ENCODE assay signal across 1 cellular context in genomic region chr1:87148670-87149069, GRCh38.
TF ChIP-seq lines count a peak whose summit lies in the region.

No MANE protein-coding gene starts in this region.

TF ChIP-seq in GM23338, 12 proteins besides CTCF, POLR2A, EP300 and RAD21 (continued from another document):
- TF ChIP-seq ZNF462 (CRISPR knock-in tag; IDR thresholded peaks at IDR 0.05) (no peak), ETS1 (IDR thresholded peaks at IDR 0.05) (no peak), STAT1 (IDR thresholded peaks at IDR 0.05; ENCODE audit: unreplicated experiment) (no peak), POLR2AphosphoS5 (IDR thresholded peaks at IDR 0.05; ENCODE audit: low read depth) (no peak), JUNB (IDR thresholded peaks at IDR 0.05; ENCODE audit: unreplicated experiment) (no peak), REST (IDR thresholded peaks at IDR 0.05; ENCODE audit: unreplicated experiment) (no peak), EZH2 (IDR thresholded peaks at IDR 0.05; ENCODE audit: low read depth, unreplicated experiment) (no peak), EZH2phosphoT487 (IDR thresholded peaks at IDR 0.05; ENCODE audit: unreplicated experiment) (no peak), CREB1 (CRISPR knock-in tag; IDR thresholded peaks at IDR 0.05; ENCODE audit: low read depth) (no peak), ZNF114 (CRISPR knock-in tag; IDR thresholded peaks at IDR 0.05) (no peak)
